Comparison of ENCODE assay signal across 17 cellular contexts in the genomic region with DNA sequence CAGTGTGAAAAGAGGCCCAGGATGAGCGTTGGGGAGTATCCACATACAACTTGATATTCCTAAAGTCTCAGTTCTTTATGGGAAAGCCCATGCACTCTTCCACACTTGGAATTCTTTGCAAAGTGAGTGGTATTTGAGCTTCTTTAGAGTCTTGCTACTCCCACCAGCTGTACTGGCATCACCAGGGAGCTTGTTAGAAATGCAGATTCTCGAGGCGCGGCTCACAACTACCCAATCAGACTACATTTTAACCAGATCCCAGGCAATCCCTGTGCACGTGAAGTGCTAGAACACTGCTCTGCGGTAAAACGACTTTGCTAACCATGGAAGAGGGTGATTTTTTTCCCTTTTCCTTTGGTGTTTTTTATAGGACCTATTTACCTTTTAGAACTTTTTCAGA.
DNase-seq lines count a peak whose midpoint lies in the region; ATAC-seq, FAIRE-seq and TF ChIP-seq lines count a peak whose summit lies in the region.
"Had no signal": no experiment of that assay in that cellular context is flagged by ENCODE, and none has a peak within 500 bp of the region (broad histone marks: within the 10 kb centered on the region; RNA-seq: fewer than 3 reads in every experiment).

No MANE protein-coding gene starts in this region.

- DNase-seq in HepG2 (ENCODE audit: low spot score) = no peak
- DNase-seq in right lobe of liver = no peak
- DNase-seq in glutamatergic neuron = no peak
- DNase-seq in neural progenitor cell (ENCODE audit: low spot score) = no peak
- no peak for DNase-seq in natural killer cell treated with Interleukin-12 subunit alpha and Interleukin-12 subunit beta and Interleukin-15 and Interleukin-18, amount 100 ng/mL, for 72 hours (ENCODE audit: low spot score)
- DNase-seq in stimulated activated CD4-positive, alpha-beta T cell treated with anti-CD3 and anti-CD28 coated beads, Interleukin-15, amount 100 ng/mL, for 24 hours = no peak
- DNase-seq: DMS153; GM23248; HFFc6; NCI-H1092; NCI-H1694; NK-92 treated with Interleukin-12 subunit alpha and Interleukin-12 subunit beta, amount 100 ng/mL, for 24 hours; PC-3 had no signal

- in situ Hi-C loops in HepG2 (cut with HindIII; ENCODE audit: extremely low pct_ligation_motif_present, low pct_unique_long_range_greater_than_20kb) = no loop called here

- H3K36me3 ChIP-seq in HepG2 (replicated peaks in 1 of 2; ENCODE audit: control insufficient read depth in 1 of 2, insufficient read depth in 2 of 2, low read length in 2 of 2) (peaks cover 7 to 13% of the 10 kb centered on the region in 2 experiments), right lobe of liver (no peaks in the 10 kb centered on the region), neural progenitor cell (no peaks in the 10 kb centered on the region)

- H3K27me3 ChIP-seq in HepG2 (ENCODE audit: control insufficient read depth in 1 of 2, insufficient read depth in 2 of 2, low read length in 2 of 2) (no peaks in the 10 kb centered on the region), right lobe of liver (no peaks in the 10 kb centered on the region), neural progenitor cell (no peaks in the 10 kb centered on the region)
- H3K27me3 ChIP-seq: BLaER1 treated with 17β-estradiol and CSF1 and Interleukin-3, amounts not matched to agents 10 nM and 100 nM had no signal

- H3K4me3 Mint-ChIP-seq in glutamatergic neuron (ENCODE audit: unreplicated experiment) = peak overlapping the region; percentile 18
- H3K4me3 Mint-ChIP-seq in neural progenitor cell = no peak overlapping the region
- no peak overlapping the region for H3K4me3 Mint-ChIP-seq in natural killer cell treated with Interleukin-12 subunit alpha and Interleukin-12 subunit beta and Interleukin-15 and Interleukin-18, amount 100 ng/mL, for 72 hours
- H3K4me3 Mint-ChIP-seq: HFFc6 had no signal

- H3K9me3 Mint-ChIP-seq in glutamatergic neuron (ENCODE audit: unreplicated experiment) (peaks cover 2% of the 10 kb centered on the region), neural progenitor cell (no peaks in the 10 kb centered on the region)
- H3K9me3 Mint-ChIP-seq in natural killer cell treated with Interleukin-12 subunit alpha and Interleukin-12 subunit beta and Interleukin-15 and Interleukin-18, amount 100 ng/mL, for 72 hours = no peaks in the 10 kb centered on the region
- H3K9me3 Mint-ChIP-seq: HFFc6 had no signal

- ATAC-seq in HepG2 (no peak), right lobe of liver (no peak), GM18861 (IDR thresholded peaks at IDR 0.05; ENCODE audit: unreplicated experiment) (no peak), GM21825 (IDR thresholded peaks at IDR 0.05; ENCODE audit: unreplicated experiment) (no peak)
- no peak for ATAC-seq in natural killer cell treated with Interleukin-12 subunit alpha and Interleukin-12 subunit beta and Interleukin-15 and Interleukin-18, amount 100 ng/mL, for 72 hours
- ATAC-seq: PC-3 had no signal

- intact Hi-C loops in HepG2 (cut with micrococcal nuclease; ENCODE audit: unreplicated experiment) = no loop called here
- intact Hi-C loops in right lobe of liver (cut with DNase I) = no loop called here

- POLR2A ChIA-PET in HepG2 (lab: Yijun Ruan, JAX) = no interaction called here

- H3K36me3 Mint-ChIP-seq in glutamatergic neuron (ENCODE audit: unreplicated experiment) (no peaks in the 10 kb centered on the region), neural progenitor cell (peaks cover 5% of the 10 kb centered on the region)
- no peaks in the 10 kb centered on the region for H3K36me3 Mint-ChIP-seq in natural killer cell treated with Interleukin-12 subunit alpha and Interleukin-12 subunit beta and Interleukin-15 and Interleukin-18, amount 100 ng/mL, for 72 hours

- TF ChIP-seq RAD21 in HepG2 (CRISPR knock-in tag; IDR thresholded peaks at IDR 0.05) = no peak

- H3K27ac Mint-ChIP-seq in glutamatergic neuron (ENCODE audit: unreplicated experiment) = peak overlapping the region; percentile 68
- no peak overlapping the region for H3K27ac Mint-ChIP-seq in neural progenitor cell
- no peak overlapping the region for H3K27ac Mint-ChIP-seq in natural killer cell treated with Interleukin-12 subunit alpha and Interleukin-12 subunit beta and Interleukin-15 and Interleukin-18, amount 100 ng/mL, for 72 hours
- H3K27ac Mint-ChIP-seq: HFFc6 had no signal

- no peaks in the 10 kb centered on the region for H3F3A ChIP-seq in neural progenitor cell (ENCODE audit: low read depth)

- no peak overlapping the region for H3K9ac ChIP-seq in HepG2 (ENCODE audit: insufficient read depth, low read depth, low read length)
- H3K9ac ChIP-seq in neural progenitor cell = no peak overlapping the region
- H3K9ac ChIP-seq: BLaER1 treated with 17β-estradiol and CSF1 and Interleukin-3, amounts not matched to agents 10 nM and 100 nM; GM23248; KMS-11 had no signal

- H3K9me3 ChIP-seq in HepG2 (ENCODE audit: low read length) (no peaks in the 10 kb centered on the region), right lobe of liver (no peaks in the 10 kb centered on the region), neural progenitor cell (ENCODE audit: low read depth) (no peaks in the 10 kb centered on the region)

- WGBS in HepG2 (ENCODE audit: low lambda C conversion rate) = 86% methylated on average over 4 of the region's 7 CpGs
- 89% methylated on average over 5 of the region's 7 CpGs for WGBS in right lobe of liver (ENCODE audit: insufficient coverage, low coverage, low lambda C conversion rate, missing lambda C conversion rate)

- H4K20me1 ChIP-seq in HepG2 (ENCODE audit: insufficient read depth, low read length) (peaks cover 49% of the 10 kb centered on the region), neural progenitor cell (ENCODE audit: low read depth) (peaks cover 16% of the 10 kb centered on the region)

- H3K4me2 ChIP-seq in HepG2 (ENCODE audit: low read depth, low read length) = peak overlapping the region; percentile 1; the same call in 1 of the 2 replicates
- peak overlapping the region; percentile 54 for H3K4me2 ChIP-seq in neural progenitor cell
- H3K4me2 ChIP-seq: BLaER1 treated with 17β-estradiol and CSF1 and Interleukin-3, amounts not matched to agents 10 nM and 100 nM; KMS-11 had no signal

- BruUV-seq in HepG2 (replicated peaks; lab: Mats Ljungman, UMichigan) = no TSS peak

- peaks cover 69% of the 10 kb centered on the region for H3K4me1 Mint-ChIP-seq in glutamatergic neuron (ENCODE audit: low read depth, unreplicated experiment)
- peaks cover 52% of the 10 kb centered on the region for H3K4me1 Mint-ChIP-seq in neural progenitor cell
- no peaks in the 10 kb centered on the region for H3K4me1 Mint-ChIP-seq in natural killer cell treated with Interleukin-12 subunit alpha and Interleukin-12 subunit beta and Interleukin-15 and Interleukin-18, amount 100 ng/mL, for 72 hours (ENCODE audit: low read depth in 2 of 2)

- TF ChIP-seq EP300 in HepG2 (IDR thresholded peaks at IDR 0.05; ENCODE audit: low read depth in 2 of 2, low read length in 2 of 2) = no peak
- TF ChIP-seq EP300 in HepG2 (CRISPR knock-in tag; IDR thresholded peaks at IDR 0.05; ENCODE audit: borderline replicate concordance) = no peak

- H3K27ac ChIP-seq in HepG2 (ENCODE audit: extremely low read length, insufficient read depth, low read length) (no peak overlapping the region), right lobe of liver (no peak overlapping the region), neural progenitor cell (no peak overlapping the region)
- H3K27ac ChIP-seq: BLaER1 treated with 17β-estradiol and CSF1 and Interleukin-3, amounts not matched to agents 10 nM and 100 nM; GM23248; KMS-11 had no signal

- no peak for FAIRE-seq in HepG2 (lab: Jason Lieb, UNC)

- H2AFZ ChIP-seq in HepG2 (ENCODE audit: low read length) = no peak overlapping the region
- H2AFZ ChIP-seq in neural progenitor cell (replicated peaks) = no peak overlapping the region
- H2AFZ ChIP-seq: GM23248 had no signal

- CTCF ChIA-PET in HepG2 (lab: Yijun Ruan, JAX; ENCODE audit: low intra/inter-chr PET ratio, low total read pairs) = no interaction called here

- H3K4me1 ChIP-seq in HepG2 (ENCODE audit: insufficient read depth, low read length) (peaks cover 97% of the 10 kb centered on the region), right lobe of liver (peaks cover 0 to 73% (median 25%) of the 10 kb centered on the region in 4 donors), neural progenitor cell (peaks cover 35% of the 10 kb centered on the region)

- TF ChIP-seq POLR2A in HepG2 (IDR thresholded peaks at IDR 0.05; ENCODE audit: insufficient read depth in 1 of 2, low read depth in 2 of 2, low read length in 2 of 2) = no peak
- TF ChIP-seq POLR2A in right lobe of liver (IDR thresholded peaks at IDR 0.05) = no peak

- TF ChIP-seq CTCF in HepG2 (CRISPR knock-in tag; IDR thresholded peaks at IDR 0.05) = no peak
- no peak for TF ChIP-seq CTCF in right lobe of liver (IDR thresholded peaks at IDR 0.05)
- TF ChIP-seq CTCF in glutamatergic neuron (IDR thresholded peaks at IDR 0.05; ENCODE audit: partially characterized antibody, unreplicated experiment) = no peak
- TF ChIP-seq CTCF in neural progenitor cell (IDR thresholded peaks at IDR 0.05) = no peak

- H3K27me3 Mint-ChIP-seq in glutamatergic neuron (ENCODE audit: unreplicated experiment) (no peaks in the 10 kb centered on the region), neural progenitor cell (ENCODE audit: insufficient read depth, low read depth) (peaks cover 4% of the 10 kb centered on the region)
- H3K27me3 Mint-ChIP-seq in natural killer cell treated with Interleukin-12 subunit alpha and Interleukin-12 subunit beta and Interleukin-15 and Interleukin-18, amount 100 ng/mL, for 72 hours = no peaks in the 10 kb centered on the region

- H3K4me3 ChIP-seq in HepG2 (replicated peaks in 1 of 3; ENCODE audit: insufficient read depth in 1 of 3, low read depth in 2 of 3, low read length in 3 of 3) (no peak overlapping the region), right lobe of liver (no peak overlapping the region), neural progenitor cell (no peak overlapping the region)
- H3K4me3 ChIP-seq: BLaER1 treated with 17β-estradiol and CSF1 and Interleukin-3, amounts not matched to agents 10 nM and 100 nM; GM23248 had no signal

- peaks cover 95% of the 10 kb centered on the region for H3K79me2 ChIP-seq in HepG2 (ENCODE audit: insufficient read depth, low read length)
- peaks cover 8% of the 10 kb centered on the region for H3K79me2 ChIP-seq in neural progenitor cell (ENCODE audit: low read depth)

TF ChIP-seq in HepG2, 621 proteins besides CTCF, POLR2A, EP300 and RAD21 (continues in another document):
- no peak for TF ChIP-seq ZNF746 (CRISPR knock-in tag; IDR thresholded peaks at IDR 0.05)
- no peak for TF ChIP-seq ZNF124 (CRISPR knock-in tag; IDR thresholded peaks at IDR 0.05)
- TF ChIP-seq FOXJ3 (CRISPR knock-in tag; IDR thresholded peaks at IDR 0.05; ENCODE audit: borderline replicate concordance) = no peak
- no peak for TF ChIP-seq CHD4 (IDR thresholded peaks at IDR 0.05; ENCODE audit: borderline replicate concordance, low read length)
